Comparison of ENCODE assay signal across 15 cellular contexts in genomic region chr4:120008075-120008474, GRCh38. TPM values are rescaled to one million over a fixed set of nuclear protein-coding genes. Genes with fewer than 3 reads are reported as not detected.
DNase-seq lines count a peak whose midpoint lies in the region; ATAC-seq and TF ChIP-seq lines count a peak whose summit lies in the region.
"Had no signal": no experiment of that assay in that cellular context is flagged by ENCODE, and none has a peak within 500 bp of the region (broad histone marks: within the 10 kb centered on the region; RNA-seq: fewer than 3 reads in every experiment).

No MANE protein-coding gene starts in this region.

- H2AFZ ChIP-seq in osteoblast (ENCODE audit: low read length) = no peak overlapping the region

- H3K27me3 ChIP-seq in osteoblast (ENCODE audit: insufficient read depth, low read length) = no peaks in the 10 kb centered on the region
- H3K27me3 ChIP-seq: BLaER1 had no signal

- DNase-seq in activated CD4-positive, alpha-beta memory T cell treated with anti-CD3 and anti-CD28 coated beads for 36 hours = peak; percentile 19
- no peak for DNase-seq in activated CD4-positive, alpha-beta memory T cell treated with anti-CD3 and anti-CD28 coated beads, Interleukin-2, amount 10 ng/mL, durations not matched to agents 7 days and 5 days
- DNase-seq in osteoblast (ENCODE audit: insufficient read length, low spot score, missing footprints) (no peak), iPS-NIHi11 (ENCODE audit: low spot score) (no peak), NCI-H1105 (lab: John Stamatoyannopoulos, UW) (no peak)
- DNase-seq in activated T-helper 1 cell treated with anti-CD3 and anti-CD28 coated beads, Interleukin-12 subunit alpha, Interleukin-12 subunit beta, Interleukin-2, Interleukin-4 antibody, amounts not matched to agents 30 ng/mL and 10 ng/mL and 1 ng/mL, durations not matched to agents 14 hours and 24 hours and 36 hours (ENCODE audit: low spot score) = no peak
- DNase-seq: AML-193; Caco-2; CD8-positive, alpha-beta memory T cell; DND-41; GDM1 had no signal

- peak overlapping the region; percentile 71 for H3K27ac ChIP-seq in osteoblast (ENCODE audit: low read depth, low read length)
- H3K27ac ChIP-seq: 22Rv1, BLaER1 had no signal

- H3K4me3 ChIP-seq in osteoblast (ENCODE audit: insufficient read depth, low read length) = no peak overlapping the region
- H3K4me3 ChIP-seq: BLaER1 had no signal

- no peaks in the 10 kb centered on the region for H3K9me3 ChIP-seq in osteoblast (ENCODE audit: low read depth, low read length)
- H3K9me3 ChIP-seq: BLaER1, Caco-2 had no signal

- intact Hi-C loops in activated CD4-positive, alpha-beta memory T cell treated with anti-CD3 and anti-CD28 coated beads for 36 hours (cut with micrococcal nuclease) = no loop called here
- intact Hi-C loops in activated T-helper 1 cell treated with anti-CD3 and anti-CD28 coated beads, Interleukin-12 subunit alpha, Interleukin-12 subunit beta, Interleukin-2, Interleukin-4 antibody, amounts not matched to agents 30 ng/mL and 10 ng/mL and 1 ng/mL, durations not matched to agents 14 hours and 24 hours and 36 hours (cut with micrococcal nuclease) = no loop called here

- TF ChIP-seq CTCF in osteoblast (IDR thresholded peaks at IDR 0.05; ENCODE audit: extremely low read depth, low read depth, low read length) = no peak

- no peaks in the 10 kb centered on the region for H3K4me1 Mint-ChIP-seq in activated CD4-positive, alpha-beta memory T cell treated with anti-CD3 and anti-CD28 coated beads for 36 hours (ENCODE audit: low read depth)
- no peaks in the 10 kb centered on the region for H3K4me1 Mint-ChIP-seq in activated CD4-positive, alpha-beta memory T cell treated with anti-CD3 and anti-CD28 coated beads, Interleukin-2, amount 10 ng/mL, durations not matched to agents 7 days and 5 days
- no peaks in the 10 kb centered on the region for H3K4me1 Mint-ChIP-seq in activated T-helper 17 cell treated with anti-CD3 and anti-CD28 coated beads, Interleukin-2, amount 50 U/mL, for 72 hours
- no peaks in the 10 kb centered on the region for H3K4me1 Mint-ChIP-seq in activated T-helper 1 cell treated with anti-CD3 and anti-CD28 coated beads, Interleukin-12 subunit alpha, Interleukin-12 subunit beta, Interleukin-2, Interleukin-4 antibody, amounts not matched to agents 30 ng/mL and 10 ng/mL and 1 ng/mL, durations not matched to agents 14 hours and 24 hours and 36 hours (ENCODE audit: low read depth)
- H3K4me1 Mint-ChIP-seq: CD8-positive, alpha-beta memory T cell had no signal

- H3K36me3 Mint-ChIP-seq in activated CD4-positive, alpha-beta memory T cell treated with anti-CD3 and anti-CD28 coated beads for 36 hours = no peaks in the 10 kb centered on the region
- no peaks in the 10 kb centered on the region for H3K36me3 Mint-ChIP-seq in activated CD4-positive, alpha-beta memory T cell treated with anti-CD3 and anti-CD28 coated beads, Interleukin-2, amount 10 ng/mL, durations not matched to agents 7 days and 5 days (ENCODE audit: low read depth)
- no peaks in the 10 kb centered on the region for H3K36me3 Mint-ChIP-seq in activated T-helper 17 cell treated with anti-CD3 and anti-CD28 coated beads, Interleukin-2, amount 50 U/mL, for 72 hours (ENCODE audit: low read depth)
- no peaks in the 10 kb centered on the region for H3K36me3 Mint-ChIP-seq in activated T-helper 1 cell treated with anti-CD3 and anti-CD28 coated beads, Interleukin-12 subunit alpha, Interleukin-12 subunit beta, Interleukin-2, Interleukin-4 antibody, amounts not matched to agents 30 ng/mL and 10 ng/mL and 1 ng/mL, durations not matched to agents 14 hours and 24 hours and 36 hours (ENCODE audit: low read depth)
- H3K36me3 Mint-ChIP-seq: CD8-positive, alpha-beta memory T cell had no signal

- no peak overlapping the region for H3K4me2 ChIP-seq in osteoblast (ENCODE audit: insufficient read depth, low read length)
- H3K4me2 ChIP-seq: BLaER1 had no signal

- H3K4me3 Mint-ChIP-seq in activated CD4-positive, alpha-beta memory T cell treated with anti-CD3 and anti-CD28 coated beads for 36 hours = no peak overlapping the region
- no peak overlapping the region for H3K4me3 Mint-ChIP-seq in activated CD4-positive, alpha-beta memory T cell treated with anti-CD3 and anti-CD28 coated beads, Interleukin-2, amount 10 ng/mL, durations not matched to agents 7 days and 5 days
- H3K4me3 Mint-ChIP-seq in activated T-helper 17 cell treated with anti-CD3 and anti-CD28 coated beads, Interleukin-2, amount 50 U/mL, for 72 hours = no peak overlapping the region
- no peak overlapping the region for H3K4me3 Mint-ChIP-seq in activated T-helper 1 cell treated with anti-CD3 and anti-CD28 coated beads, Interleukin-12 subunit alpha, Interleukin-12 subunit beta, Interleukin-2, Interleukin-4 antibody, amounts not matched to agents 30 ng/mL and 10 ng/mL and 1 ng/mL, durations not matched to agents 14 hours and 24 hours and 36 hours
- H3K4me3 Mint-ChIP-seq: CD8-positive, alpha-beta memory T cell had no signal

- peaks cover 16% of the 10 kb centered on the region for H3K4me1 ChIP-seq in osteoblast (ENCODE audit: insufficient read depth, low read length)
- H3K4me1 ChIP-seq: BLaER1, Caco-2 had no signal

- CTCF ChIA-PET in activated CD4-positive, alpha-beta memory T cell treated with anti-CD3 and anti-CD28 coated beads for 36 hours (lab: Charles Lee) = interaction anchor here (0.8 kb wide), 1 partner anchor 379 kb away, joined by 3 read pairs; the partner anchor contains the start of gene PDE5A
- CTCF ChIA-PET in activated CD4-positive, alpha-beta memory T cell treated with anti-CD3 and anti-CD28 coated beads, Interleukin-2, amount 10 ng/mL, durations not matched to agents 7 days and 5 days (lab: Charles Lee) = no interaction called here

- no peaks in the 10 kb centered on the region for H3K9me3 Mint-ChIP-seq in activated CD4-positive, alpha-beta memory T cell treated with anti-CD3 and anti-CD28 coated beads for 36 hours
- H3K9me3 Mint-ChIP-seq in activated CD4-positive, alpha-beta memory T cell treated with anti-CD3 and anti-CD28 coated beads, Interleukin-2, amount 10 ng/mL, durations not matched to agents 7 days and 5 days = no peaks in the 10 kb centered on the region
- H3K9me3 Mint-ChIP-seq in activated T-helper 17 cell treated with anti-CD3 and anti-CD28 coated beads, Interleukin-2, amount 50 U/mL, for 72 hours = peaks cover 4% of the 10 kb centered on the region
- no peaks in the 10 kb centered on the region for H3K9me3 Mint-ChIP-seq in activated T-helper 1 cell treated with anti-CD3 and anti-CD28 coated beads, Interleukin-12 subunit alpha, Interleukin-12 subunit beta, Interleukin-2, Interleukin-4 antibody, amounts not matched to agents 30 ng/mL and 10 ng/mL and 1 ng/mL, durations not matched to agents 14 hours and 24 hours and 36 hours
- H3K9me3 Mint-ChIP-seq: CD8-positive, alpha-beta memory T cell had no signal

- H3K27ac Mint-ChIP-seq in activated CD4-positive, alpha-beta memory T cell treated with anti-CD3 and anti-CD28 coated beads for 36 hours = no peak overlapping the region
- no peak overlapping the region for H3K27ac Mint-ChIP-seq in activated CD4-positive, alpha-beta memory T cell treated with anti-CD3 and anti-CD28 coated beads, Interleukin-2, amount 10 ng/mL, durations not matched to agents 7 days and 5 days
- no peak overlapping the region for H3K27ac Mint-ChIP-seq in activated T-helper 17 cell treated with anti-CD3 and anti-CD28 coated beads, Interleukin-2, amount 50 U/mL, for 72 hours
- H3K27ac Mint-ChIP-seq in activated T-helper 1 cell treated with anti-CD3 and anti-CD28 coated beads, Interleukin-12 subunit alpha, Interleukin-12 subunit beta, Interleukin-2, Interleukin-4 antibody, amounts not matched to agents 30 ng/mL and 10 ng/mL and 1 ng/mL, durations not matched to agents 14 hours and 24 hours and 36 hours = no peak overlapping the region
- H3K27ac Mint-ChIP-seq: CD8-positive, alpha-beta memory T cell had no signal

- POLR2A ChIA-PET in activated CD4-positive, alpha-beta memory T cell treated with anti-CD3 and anti-CD28 coated beads for 36 hours (lab: Charles Lee) = no interaction called here
- POLR2A ChIA-PET in activated CD4-positive, alpha-beta memory T cell treated with anti-CD3 and anti-CD28 coated beads, Interleukin-2, amount 10 ng/mL, durations not matched to agents 7 days and 5 days (lab: Charles Lee) = no interaction called here

- no peaks in the 10 kb centered on the region for H3K79me2 ChIP-seq in osteoblast (ENCODE audit: insufficient read depth, low read length)

- H3K27me3 Mint-ChIP-seq in activated CD4-positive, alpha-beta memory T cell treated with anti-CD3 and anti-CD28 coated beads for 36 hours = peaks cover 6% of the 10 kb centered on the region
- H3K27me3 Mint-ChIP-seq in activated CD4-positive, alpha-beta memory T cell treated with anti-CD3 and anti-CD28 coated beads, Interleukin-2, amount 10 ng/mL, durations not matched to agents 7 days and 5 days = peaks cover 5% of the 10 kb centered on the region
- peaks cover 7% of the 10 kb centered on the region for H3K27me3 Mint-ChIP-seq in activated T-helper 17 cell treated with anti-CD3 and anti-CD28 coated beads, Interleukin-2, amount 50 U/mL, for 72 hours
- no peaks in the 10 kb centered on the region for H3K27me3 Mint-ChIP-seq in activated T-helper 1 cell treated with anti-CD3 and anti-CD28 coated beads, Interleukin-12 subunit alpha, Interleukin-12 subunit beta, Interleukin-2, Interleukin-4 antibody, amounts not matched to agents 30 ng/mL and 10 ng/mL and 1 ng/mL, durations not matched to agents 14 hours and 24 hours and 36 hours (ENCODE audit: insufficient read depth)

- H3K36me3 ChIP-seq in osteoblast (ENCODE audit: insufficient read depth, low read length) = no peaks in the 10 kb centered on the region
- H3K36me3 ChIP-seq: BLaER1 had no signal

- peak; percentile 43 for ATAC-seq in HG02852 (IDR thresholded peaks at IDR 0.05; ENCODE audit: unreplicated experiment)
- ATAC-seq in activated T-helper 17 cell treated with anti-CD3 and anti-CD28 coated beads, Interleukin-2, amount 50 U/mL, for 72 hours (replicated peaks) = peak; percentile 65

- no peaks in the 10 kb centered on the region for H4K20me1 ChIP-seq in osteoblast (ENCODE audit: insufficient read depth, low read length)
- H4K20me1 ChIP-seq: BLaER1 had no signal

RNA-seq across cellular contexts. Expression of gene MAD2L1, which starts 58.6 kb away (rescaled TPM):
- 10 to 100 TPM; 92.0 to 96.6 TPM for total RNA-seq in activated CD4-positive, alpha-beta memory T cell treated with anti-CD3 and anti-CD28 coated beads for 36 hours
- total RNA-seq in activated CD4-positive, alpha-beta memory T cell treated with anti-CD3 and anti-CD28 coated beads, Interleukin-2, amount 10 ng/mL, durations not matched to agents 7 days and 5 days = 10 to 100 TPM; 60.9 to 63.3 TPM
- 10 to 100 TPM; 61.0 to 89.7 TPM for total RNA-seq in activated T-helper 17 cell treated with anti-CD3 and anti-CD28 coated beads, Interleukin-2, amount 50 U/mL, for 72 hours
- total RNA-seq in osteoblast = 2.9 and 4.7 TPM in 2 replicates
- total RNA-seq in activated T-helper 1 cell treated with anti-CD3 and anti-CD28 coated beads, Interleukin-12 subunit alpha, Interleukin-12 subunit beta, Interleukin-2, Interleukin-4 antibody, amounts not matched to agents 30 ng/mL and 10 ng/mL and 1 ng/mL, durations not matched to agents 14 hours and 24 hours and 36 hours = 63.3 and 69.0 TPM in 2 replicates

Comparison
In these comparisons a context has a peak if more than half of its experiments do, and no peak if none do; other contexts are left out.
1. RNA of gene MAD2L1, which starts 58.6 kb away (total RNA-seq): 92.0 to 96.6 TPM in activated CD4-positive, alpha-beta memory T cell treated with anti-CD3 and anti-CD28 coated beads for 36 hours, 61.0 to 89.7 TPM in activated T-helper 17 cell treated with anti-CD3 and anti-CD28 coated beads, Interleukin-2, amount 50 U/mL, for 72 hours, 60.9 to 63.3 TPM in activated CD4-positive, alpha-beta memory T cell treated with anti-CD3 and anti-CD28 coated beads, Interleukin-2, amount 10 ng/mL, durations not matched to agents 7 days and 5 days and 63.3 to 69.0 TPM in activated T-helper 1 cell treated with anti-CD3 and anti-CD28 coated beads, Interleukin-12 subunit alpha, Interleukin-12 subunit beta, Interleukin-2, Interleukin-4 antibody, amounts not matched to agents 30 ng/mL and 10 ng/mL and 1 ng/mL, durations not matched to agents 14 hours and 24 hours and 36 hours; 2.9 to 4.7 TPM in osteoblast; every median in the first group is over 10 times any median in the second.